Comparison of ENCODE assay signal across 8 cellular contexts in genomic region chr17:47253541-47254402, GRCh38. TPM values are rescaled to one million over a fixed set of nuclear protein-coding genes. Genes with fewer than 3 reads are reported as not detected.
DNase-seq lines count a peak whose midpoint lies in the region; ATAC-seq lines count a peak whose summit lies in the region.

TSS of gene ITGB3 (plus strand) at chr17:47253827. CDS start at chr17:47253862, 35 bp downstream.

- no peaks in the 10 kb centered on the region for H3K36me3 ChIP-seq in ectodermal cell (ENCODE audit: control insufficient read depth, insufficient read depth, low read length)

- DNase-seq in NCI-H2107 (lab: John Stamatoyannopoulos, UW) (peak; percentile 36), NCI-H2107 treated with DMSO at 0.1 percent for 48 hours (lab: John Stamatoyannopoulos, UW; ENCODE audit: unreplicated experiment) (no peak), NCI-H226 (peak; percentile 72), memory B cell (ENCODE audit: low spot score in 2 of 2) (peak; percentile 73 to 79)
- peak; percentile 64 to 69 for DNase-seq in activated CD4-positive, alpha-beta T cell treated with anti-CD3 and anti-CD28 coated beads, Interleukin-2, amount 50 U/mL, for 48 hours
- DNase-seq in stimulated activated CD8-positive, alpha-beta memory T cell treated with anti-CD3 and anti-CD28 coated beads, Interleukin-12 subunit alpha, Interleukin-12 subunit beta, amount 100 ng/mL, for 24 hours (ENCODE audit: extremely low read depth): peak; percentile 20

- H3K27ac ChIP-seq in ectodermal cell (ENCODE audit: insufficient read depth, low read depth, low read length, poor library complexity, severe bottlenecking): no peak within 1 kb of the TSS

- H3K9me3 ChIP-seq in ectodermal cell (ENCODE audit: control insufficient read depth, low read length): no peaks in the 10 kb centered on the region

- H3K4me1 Mint-ChIP-seq in memory B cell: peaks cover 11% of the 10 kb centered on the region

- H3K9me3 Mint-ChIP-seq in memory B cell: no peaks in the 10 kb centered on the region

- peaks cover 49% of the 10 kb centered on the region for H3K27me3 ChIP-seq in ectodermal cell (ENCODE audit: control insufficient read depth, insufficient read depth, low read length, poor library complexity, severe bottlenecking)

- 2% methylated on average over 112 of the region's 112 CpGs for WGBS in ectodermal cell, 2 experiments

- no peaks in the 10 kb centered on the region for H3K4me1 ChIP-seq in ectodermal cell (ENCODE audit: control insufficient read depth, insufficient read depth, low read length)

- peak within 1 kb of the TSS; percentile 57 for H3K27ac Mint-ChIP-seq in memory B cell

- H3K4me3 ChIP-seq in ectodermal cell (ENCODE audit: insufficient read depth, low read depth, low read length): peak within 1 kb of the TSS; percentile 36

- peak within 1 kb of the TSS; percentile 93 for H3K4me3 Mint-ChIP-seq in memory B cell

- peaks cover 1% of the 10 kb centered on the region for H3K27me3 Mint-ChIP-seq in memory B cell

- H3K36me3 Mint-ChIP-seq in memory B cell: no peaks in the 10 kb centered on the region

- peak; percentile 77 for ATAC-seq in HG03025 (IDR thresholded peaks at IDR 0.05; ENCODE audit: low FRiP score, unreplicated experiment)
- ATAC-seq in memory B cell (ENCODE audit: low read depth): peak; percentile 98

RNA-seq across cellular contexts. Expression of gene ITGB3, which starts in this region (rescaled TPM):
- 0.13 TPM for polyA plus RNA-seq in ectodermal cell (2013, experiment 1 of 4)
- not detected for polyA plus RNA-seq in ectodermal cell (2013, experiment 2 of 4)
- polyA plus RNA-seq in ectodermal cell (2013, experiment 3 of 4): 0.27 TPM
- polyA plus RNA-seq in ectodermal cell (2013, experiment 4 of 4): 0.32 TPM
